Comparison of ENCODE assay signal across 8 cellular contexts in genomic region chr3:5186089-5186853, GRCh38. TPM values are rescaled to one million over a fixed set of nuclear protein-coding genes. Genes with fewer than 3 reads are reported as not detected.
DNase-seq lines count a peak whose midpoint lies in the region; ATAC-seq and TF ChIP-seq lines count a peak whose summit lies in the region.

No MANE protein-coding gene starts in this region.

- peak overlapping the region; percentile 96 to 99 (median 97) for H3K4me3 Mint-ChIP-seq in immature natural killer cell

- DNase-seq in DMS53 (lab: John Stamatoyannopoulos, UW) (peak; percentile 16), DMS53 treated with DMSO at 0.1 percent for 48 hours (lab: John Stamatoyannopoulos, UW; ENCODE audit: unreplicated experiment) (no peak), immature natural killer cell (no peak), NCI-H1417 treated with DMSO at 0.1 percent for 48 hours (lab: John Stamatoyannopoulos, UW) (no peak)

- peaks cover 0 to 7% (median under 1%) of the 10 kb centered on the region in 3 donors for H3K36me3 Mint-ChIP-seq in immature natural killer cell

- ATAC-seq in HG03060 (IDR thresholded peaks at IDR 0.05; ENCODE audit: low read depth, unreplicated experiment) (peak; percentile 18), HG02870 (IDR thresholded peaks at IDR 0.05; ENCODE audit: unreplicated experiment) (no peak), HG03432 (IDR thresholded peaks at IDR 0.05; ENCODE audit: unreplicated experiment) (no peak)

- H3K27ac ChIP-seq in VCaP = peak overlapping the region; percentile 94; the same call in 1 of the 2 replicates

- peaks cover 2 to 10% (median 9%) of the 10 kb centered on the region in 3 donors for H3K27me3 Mint-ChIP-seq in immature natural killer cell (ENCODE audit: low read depth in 3 of 3)

- H3K27ac Mint-ChIP-seq in immature natural killer cell = peak overlapping the region; percentile 56 to 82 (median 66)

- no peaks in the 10 kb centered on the region for H3K9me3 Mint-ChIP-seq in immature natural killer cell

- peaks cover 27 to 42% of the 10 kb centered on the region in 2 donors for H3K4me1 Mint-ChIP-seq in immature natural killer cell

- no peak for TF ChIP-seq CTCF in VCaP (conservative IDR thresholded peaks at IDR 0.05)

RNA-seq across cellular contexts. Expression of gene EDEM1, which starts 1.2 kb away (rescaled TPM):
- polyA plus RNA-seq in immature natural killer cell = 10 to 100 TPM; 15.3 to 29.3 (median 24.0) TPM
